23 cellular contexts compared by ENCODE assay signal in genomic region chr2:16175247-16175825, GRCh38.
DNase-seq lines count a peak whose midpoint lies in the region; ATAC-seq, FAIRE-seq and TF ChIP-seq lines count a peak whose summit lies in the region.
"Had no signal": no experiment of that assay in that cellular context is flagged by ENCODE, and none has a peak within 500 bp of the region (broad histone marks: within the 10 kb centered on the region; RNA-seq: fewer than 3 reads in every experiment).

No MANE protein-coding gene starts in this region.

- no peak overlapping the region for H3K4me3 Mint-ChIP-seq in CD14-positive monocyte
- H3K4me3 Mint-ChIP-seq in activated CD4-positive, alpha-beta T cell treated with anti-CD3 and anti-CD28 coated beads, Interleukin-2, amount 10 ng/mL, durations not matched to agents 24 days and 14 days, result no peak overlapping the region
- H3K4me3 Mint-ChIP-seq: CD8-positive, alpha-beta T cell; GM23338; IgD-negative memory B cell had no signal

- H3K27ac Mint-ChIP-seq in CD14-positive monocyte, result peak overlapping the region in 1 of 7 donors; percentile 14
- no peak overlapping the region for H3K27ac Mint-ChIP-seq in activated CD4-positive, alpha-beta T cell treated with anti-CD3 and anti-CD28 coated beads, Interleukin-2, amount 10 ng/mL, durations not matched to agents 24 days and 14 days
- H3K27ac Mint-ChIP-seq: CD8-positive, alpha-beta T cell; GM23338; IgD-negative memory B cell had no signal

- peaks cover 25% of the 10 kb centered on the region for H3K9me3 ChIP-seq in BE2C
- H3K9me3 ChIP-seq in K562 (replicated peaks; ENCODE audit: control insufficient read depth, insufficient read depth, low read depth, low read length), result no peaks in the 10 kb centered on the region
- no peaks in the 10 kb centered on the region for H3K9me3 ChIP-seq in aorta (ENCODE audit: control insufficient read depth, low read length)
- H3K9me3 ChIP-seq: BLaER1 had no signal

- no peak for TF ChIP-seq CTCF in BE2C (IDR thresholded peaks at IDR 0.05; ENCODE audit: low read depth, low read length)
- TF ChIP-seq CTCF in K562 (IDR thresholded peaks at IDR 0.05 in 2 of 3, conservative IDR thresholded peaks at IDR 0.05 in 1 of 3; ENCODE audit: insufficient read depth in 2 of 3, low read depth in 1 of 3, low read length in 3 of 3), result no peak
- no peak for TF ChIP-seq CTCF in CD14-positive monocyte (IDR thresholded peaks at IDR 0.05)

- H3K9me1 ChIP-seq in K562 (ENCODE audit: control insufficient read depth, insufficient read depth, low read length), result no peaks in the 10 kb centered on the region

- intact Hi-C loops in K562 (cut with micrococcal nuclease), result no loop called here
- intact Hi-C loops in aorta (cut with DNase I), result no loop called here
- intact Hi-C loops in CD14-positive monocyte (cut with micrococcal nuclease), result no loop called here
- intact Hi-C loops in activated CD4-positive, alpha-beta T cell treated with anti-CD3 and anti-CD28 coated beads, Interleukin-2, amount 10 ng/mL, durations not matched to agents 24 days and 14 days (cut with micrococcal nuclease), result no loop called here

- no peak overlapping the region for H3K4me3 ChIP-seq in BE2C (ENCODE audit: low read depth, low read length)
- H3K4me3 ChIP-seq in K562, result no peak overlapping the region
- no peak overlapping the region for H3K4me3 ChIP-seq in aorta (ENCODE audit: low read length in 2 of 2)
- H3K4me3 ChIP-seq: A549, BLaER1, GM23338 had no signal

- no peak for FAIRE-seq in K562 (lab: Jason Lieb, UNC)
- FAIRE-seq: A549, G401.6, GM12891, GM19239, HepG2 had no signal

- no peaks in the 10 kb centered on the region for H4K20me1 ChIP-seq in K562 (replicated peaks; ENCODE audit: control insufficient read depth, insufficient read depth, low read length)
- H4K20me1 ChIP-seq: BLaER1 had no signal

- WGBS in K562 (ENCODE audit: insufficient coverage, low coverage, missing lambda C conversion rate), result 0% methylated on average over 2 of the region's 3 CpGs
- 84 to 87% methylated on average over 3 of the region's 3 CpGs for WGBS in aorta, 2 donors

- H3K27ac ChIP-seq in K562 (ENCODE audit: extremely low read depth, low read depth, low read length), result no peak overlapping the region
- no peak overlapping the region for H3K27ac ChIP-seq in aorta (ENCODE audit: low read depth in 1 of 2, low read length in 2 of 2)
- H3K27ac ChIP-seq: 22Rv1, A549, BLaER1 had no signal

- no peak overlapping the region for H2AFZ ChIP-seq in K562 (ENCODE audit: low read depth, low read length)

- H3K9ac ChIP-seq in K562 (ENCODE audit: insufficient read depth in 1 of 2, low read depth in 2 of 2, low read length in 2 of 2), result no peak overlapping the region
- H3K9ac ChIP-seq: BLaER1 had no signal

- no peaks in the 10 kb centered on the region for H3K36me3 Mint-ChIP-seq in CD14-positive monocyte
- no peaks in the 10 kb centered on the region for H3K36me3 Mint-ChIP-seq in activated CD4-positive, alpha-beta T cell treated with anti-CD3 and anti-CD28 coated beads, Interleukin-2, amount 10 ng/mL, durations not matched to agents 24 days and 14 days (ENCODE audit: low read depth)
- H3K36me3 Mint-ChIP-seq: CD8-positive, alpha-beta T cell; IgD-negative memory B cell had no signal

- in situ Hi-C loops in K562 (cut with MboI), result no loop called here

- peaks cover 0 to 3% (median 0%) of the 10 kb centered on the region in 7 donors for H3K9me3 Mint-ChIP-seq in CD14-positive monocyte
- H3K9me3 Mint-ChIP-seq in activated CD4-positive, alpha-beta T cell treated with anti-CD3 and anti-CD28 coated beads, Interleukin-2, amount 10 ng/mL, durations not matched to agents 24 days and 14 days, result no peaks in the 10 kb centered on the region
- H3K9me3 Mint-ChIP-seq: CD8-positive, alpha-beta T cell; GM23338 had no signal

- TF ChIP-seq RAD21 in K562 (CRISPR knock-in tag; conservative IDR thresholded peaks at IDR 0.05 in 1 of 2, IDR thresholded peaks at IDR 0.05 in 1 of 2), result no peak

- ATAC-seq in K562 (no peak), aorta (ENCODE audit: low FRiP score) (peak; percentile 15)
- ATAC-seq: A549; CD8-positive, alpha-beta T cell; GM23338; HepG2 had no signal

- H3K27me3 ChIP-seq in BE2C, result no peaks in the 10 kb centered on the region
- H3K27me3 ChIP-seq in K562 (ENCODE audit: control insufficient read depth in 2 of 2, insufficient read depth in 2 of 2, low read length in 2 of 2), result peaks cover 3 to 16% of the 10 kb centered on the region in 2 experiments; a peak in 3 of 5 replicates
- no peaks in the 10 kb centered on the region for H3K27me3 ChIP-seq in aorta (ENCODE audit: control insufficient read depth in 1 of 2, insufficient read depth in 2 of 2, low read length in 1 of 2)
- H3K27me3 ChIP-seq: BLaER1 had no signal

- H3K4me1 Mint-ChIP-seq in CD14-positive monocyte, result no peaks in the 10 kb centered on the region
- no peaks in the 10 kb centered on the region for H3K4me1 Mint-ChIP-seq in activated CD4-positive, alpha-beta T cell treated with anti-CD3 and anti-CD28 coated beads, Interleukin-2, amount 10 ng/mL, durations not matched to agents 24 days and 14 days
- H3K4me1 Mint-ChIP-seq: IgD-negative memory B cell had no signal

- H3K4me1 ChIP-seq in BE2C (peaks cover 27% of the 10 kb centered on the region), K562 (replicated peaks in 1 of 2; ENCODE audit: control insufficient read depth in 2 of 2, insufficient read depth in 2 of 2, low read length in 2 of 2) (no peaks in the 10 kb centered on the region), aorta (ENCODE audit: control insufficient read depth in 1 of 2, insufficient read depth in 2 of 2, low read length in 2 of 2) (no peaks in the 10 kb centered on the region)
- H3K4me1 ChIP-seq: A549, BLaER1 had no signal

- H3K4me2 ChIP-seq in K562 (ENCODE audit: insufficient read depth, low read length), result no peak overlapping the region
- H3K4me2 ChIP-seq: A549, BLaER1, GM23338 had no signal

- no peak for TF ChIP-seq EP300 in K562 (IDR thresholded peaks at IDR 0.05; ENCODE audit: low read length)

- CTCF ChIA-PET in K562 (lab: Yijun Ruan, JAX; ENCODE audit: low intra/inter-chr PET ratio), result no interaction called here

- H3K27me3 Mint-ChIP-seq in CD14-positive monocyte (ENCODE audit: low read depth in 3 of 3), result peaks cover 0 to 5% (median 4%) of the 10 kb centered on the region in 3 donors
- H3K27me3 Mint-ChIP-seq in activated CD4-positive, alpha-beta T cell treated with anti-CD3 and anti-CD28 coated beads, Interleukin-2, amount 10 ng/mL, durations not matched to agents 24 days and 14 days, result no peaks in the 10 kb centered on the region
- H3K27me3 Mint-ChIP-seq: IgD-negative memory B cell had no signal

- POLR2A ChIA-PET in K562 (lab: Yijun Ruan, JAX), result no interaction called here

- no peaks in the 10 kb centered on the region for H3K36me3 ChIP-seq in BE2C
- H3K36me3 ChIP-seq in K562 (ENCODE audit: control insufficient read depth, insufficient read depth, low read length), result no peaks in the 10 kb centered on the region
- H3K36me3 ChIP-seq in aorta (ENCODE audit: control insufficient read depth in 1 of 2, insufficient read depth in 2 of 2, low read length in 1 of 2), result no peaks in the 10 kb centered on the region
- H3K36me3 ChIP-seq: BLaER1 had no signal

- H3K79me2 ChIP-seq in K562 (ENCODE audit: control insufficient read depth, insufficient read depth, low read length), result no peaks in the 10 kb centered on the region

- TF ChIP-seq POLR2A in K562 (conservative IDR thresholded peaks at IDR 0.05), result no peak

- DNase-seq in BE2C (peak; percentile 100), K562 (ENCODE audit: extremely low read depth in 1 of 4, low spot score in 3 of 4) (no peak), mesenteric fat pad (ENCODE audit: low spot score) (peak; percentile 43), aorta (no peak), NCI-H226 (no peak), CD14-positive monocyte (ENCODE audit: low spot score) (no peak)
- DNase-seq in activated CD4-positive, alpha-beta T cell treated with anti-CD3 and anti-CD28 coated beads, Interleukin-2, amount 10 ng/mL, durations not matched to agents 24 days and 14 days, result no peak
- DNase-seq: AML-193; Calu3; CD8-positive, alpha-beta T cell; DND-41; EL; H7; KG1 had no signal

- no TSS peak for BruUV-seq in K562 (replicated peaks; lab: Mats Ljungman, UMichigan)

TF ChIP-seq in K562, 482 proteins besides CTCF, POLR2A, EP300 and RAD21:
- TF ChIP-seq ZNF12 (CRISPR knock-in tag; IDR thresholded peaks at IDR 0.05) (no peak), TFE3 (CRISPR knock-in tag; IDR thresholded peaks at IDR 0.05) (0 out of 2 replicates have a peak, but pooled peaks have one; percentile 10), HMBOX1 (IDR thresholded peaks at IDR 0.05) (no peak)

Comparison
In these comparisons a context has a peak if more than half of its experiments do, and no peak if none do; other contexts are left out.
1. DNase-seq: peak in BE2C (single experiment) and mesenteric fat pad (single experiment); none in K562 (0 of 4), aorta (0 of 2), NCI-H226 (single experiment), CD14-positive monocyte (single experiment) and activated CD4-positive, alpha-beta T cell treated with anti-CD3 and anti-CD28 coated beads, Interleukin-2, amount 10 ng/mL, durations not matched to agents 24 days and 14 days (single experiment).